In the genomic region with DNA sequence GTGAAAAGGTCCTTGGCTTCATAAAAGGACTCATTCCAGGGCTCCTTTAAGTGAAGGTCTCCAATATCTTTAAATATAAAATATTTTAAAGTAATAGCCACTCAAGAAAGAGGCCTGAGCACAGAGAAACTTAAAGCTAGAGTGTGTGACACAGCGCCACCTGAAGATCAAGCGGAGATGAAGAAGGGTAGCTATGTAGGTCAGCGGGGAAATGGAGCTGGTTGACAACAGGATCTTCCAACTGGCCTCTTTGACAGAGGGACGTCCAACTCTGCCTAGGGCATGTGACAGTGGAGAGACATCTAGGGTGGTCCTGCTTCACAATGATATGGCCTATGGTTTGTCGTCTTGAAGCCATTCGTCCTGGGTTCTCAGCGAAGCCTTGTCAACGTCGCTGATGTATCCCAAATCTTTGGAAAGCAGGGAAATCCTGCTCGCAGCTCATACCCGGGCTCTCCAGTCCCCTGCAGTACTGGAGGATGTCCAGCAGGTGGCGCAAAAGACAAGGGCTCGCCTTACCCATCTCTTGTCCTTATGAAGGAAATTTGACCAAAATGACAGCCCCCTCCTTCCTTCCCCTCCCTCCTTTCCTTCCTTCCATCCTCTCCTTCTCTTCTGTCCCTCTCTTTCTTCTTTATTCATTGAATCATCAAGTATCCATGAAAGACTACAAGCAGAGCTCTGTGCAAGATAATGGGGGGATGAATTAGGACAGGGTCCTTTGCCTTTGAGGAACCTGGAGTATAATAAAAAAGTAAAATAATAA, we compare ENCODE assay signal across 1 cellular context.
TF ChIP-seq lines count a peak whose summit lies in the region.

No MANE protein-coding gene starts in this region.

TF ChIP-seq in H1, 55 proteins besides CTCF, POLR2A, EP300 and RAD21:
- TF ChIP-seq TBP (IDR thresholded peaks at IDR 0.05; ENCODE audit: low read depth, low read length) (no peak), KDM4A (IDR thresholded peaks at IDR 0.05; ENCODE audit: low read depth, low read length, severe bottlenecking) (peak; percentile 29), RXRA (IDR thresholded peaks at IDR 0.05; ENCODE audit: insufficient read depth, low read depth, low read length) (no peak), SIN3A (conservative IDR thresholded peaks at IDR 0.05 in 1 of 2, IDR thresholded peaks at IDR 0.05 in 1 of 2; ENCODE audit: low read depth in 1 of 2, low read length in 2 of 2) (peak in 1 of 2 experiments; percentile 35; a peak in 2 of 4 replicates), NRF1 (IDR thresholded peaks at IDR 0.05; ENCODE audit: low read depth, low read length) (no peak), KDM1A (IDR thresholded peaks at IDR 0.05; ENCODE audit: borderline replicate concordance, low read length) (peak; percentile 33; the same call in 1 of the 2 replicates), CBX8 (IDR thresholded peaks at IDR 0.05; ENCODE audit: borderline replicate concordance, low read depth, low read length) (no peak)
- TF ChIP-seq, protein P1, sequence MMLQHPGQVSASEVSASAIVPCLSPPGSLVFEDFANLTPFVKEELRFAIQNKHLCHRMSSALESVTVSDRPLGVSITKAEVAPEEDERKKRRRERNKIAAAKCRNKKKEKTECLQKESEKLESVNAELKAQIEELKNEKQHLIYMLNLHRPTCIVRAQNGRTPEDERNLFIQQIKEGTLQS (IDR thresholded peaks at IDR 0.05; ENCODE audit: insufficient read depth, low read depth, low read length), result no peak
